ENCODE assay signal across 8 cellular contexts in genomic region chr6:57046332-57047256, GRCh38. TPM values are rescaled to one million over a fixed set of nuclear protein-coding genes. Genes with fewer than 3 reads are reported as not detected.
DNase-seq lines count a peak whose midpoint lies in the region; ATAC-seq, FAIRE-seq and TF ChIP-seq lines count a peak whose summit lies in the region.
"Not testable (repeated sequence)": the region's sequence is repeated elsewhere in the genome, so short reads cannot be mapped to it uniquely, and the experiment has no call there.

Gene KIAA1586 (plus strand): TSS chr6:57046693. CDS start chr6:57046756, 63 bp downstream.

- FAIRE-seq in HepG2 (lab: Jason Lieb, UNC) = peak; percentile 34

- H3K36me3 Mint-ChIP-seq in activated CD4-positive, alpha-beta T cell treated with anti-CD3 and anti-CD28 coated beads, Interleukin-2, amount 10 ng/mL, durations not matched to agents 24 days and 14 days (ENCODE audit: low read depth) = peaks cover 20% of the 10 kb centered on the region

- CTCF ChIA-PET in BJ (lab: Yijun Ruan, JAX) = interaction anchor here (0.7 to 1.5 kb wide), 3 partner anchors 23 to 91 kb away, joined by 4 read pairs; partner anchors contain the start of gene BEND6
- CTCF ChIA-PET in HepG2 (lab: Yijun Ruan, JAX; ENCODE audit: low intra/inter-chr PET ratio, low total read pairs) = not testable (repeated sequence)

- not testable (repeated sequence) for TF ChIP-seq CTCF in BJ (IDR thresholded peaks at IDR 0.05; ENCODE audit: insufficient read depth, low read depth, low read length)
- TF ChIP-seq CTCF in HepG2 (CRISPR knock-in tag; IDR thresholded peaks at IDR 0.05) = peak; percentile 27; the same call in 1 of the 2 replicates

- peaks cover 21% of the 10 kb centered on the region for H3K4me1 Mint-ChIP-seq in activated CD4-positive, alpha-beta T cell treated with anti-CD3 and anti-CD28 coated beads, Interleukin-2, amount 10 ng/mL, durations not matched to agents 24 days and 14 days

- ATAC-seq in GM19324 (IDR thresholded peaks at IDR 0.05; ENCODE audit: low FRiP score, unreplicated experiment) (peak; percentile 93), HG03460 (IDR thresholded peaks at IDR 0.05; ENCODE audit: unreplicated experiment) (peak; percentile 94), HepG2 (peak; percentile 99)

- not testable (repeated sequence) for TF ChIP-seq EP300 in HepG2 (IDR thresholded peaks at IDR 0.05; ENCODE audit: low read depth in 2 of 2, low read length in 2 of 2)
- peak; percentile 36; the same call in 1 of the 2 replicates for TF ChIP-seq EP300 in HepG2 (CRISPR knock-in tag; IDR thresholded peaks at IDR 0.05; ENCODE audit: borderline replicate concordance)

- BruUV-seq in HepG2 (replicated peaks; lab: Mats Ljungman, UMichigan) = not testable (repeated sequence)

- peaks cover 34% of the 10 kb centered on the region for H3K79me2 ChIP-seq in HepG2 (ENCODE audit: insufficient read depth, low read length)

- intact Hi-C loops in activated CD4-positive, alpha-beta T cell treated with anti-CD3 and anti-CD28 coated beads, Interleukin-2, amount 10 ng/mL, durations not matched to agents 24 days and 14 days (cut with micrococcal nuclease) = loop anchor here (1.0 to 5.0 kb wide), 5 partner anchors 43 to 270 kb away; partner anchors contain the start of genes BAG2, BEND6, PRIM2 and RAB23
- intact Hi-C loops in HepG2 (cut with micrococcal nuclease; ENCODE audit: unreplicated experiment) = loop anchor here (1.0 to 5.0 kb wide), 4 partner anchors 42 to 171 kb away; partner anchors contain the start of genes BAG2 and BEND6

- DNase-seq in BJ (ENCODE audit: low read depth) (peak; percentile 58), NCI-H524 treated with DMSO at 0.1 percent for 48 hours (lab: John Stamatoyannopoulos, UW) (peak; percentile 66), cortex of kidney (lab: John Stamatoyannopoulos, UW) (peak; percentile 9), HepG2 (ENCODE audit: low spot score) (peak; percentile 91)
- DNase-seq in activated CD4-positive, alpha-beta T cell treated with anti-CD3 and anti-CD28 coated beads, Interleukin-2, amount 10 ng/mL, durations not matched to agents 24 days and 14 days = peak; percentile 96
- peak; percentile 72 to 75 for DNase-seq in stimulated activated CD4-positive, alpha-beta T cell treated with anti-CD3 and anti-CD28 coated beads, Interleukin-2, amount 100 ng/mL, for 48 hours

- H3K27me3 ChIP-seq in BJ (ENCODE audit: control insufficient read depth, insufficient read depth, low read length); HepG2 (ENCODE audit: control insufficient read depth in 1 of 2, insufficient read depth in 2 of 2, low read length in 2 of 2): not testable (repeated sequence)

- TF ChIP-seq POLR2A in HepG2 (IDR thresholded peaks at IDR 0.05; ENCODE audit: insufficient read depth in 1 of 2, low read depth in 2 of 2, low read length in 2 of 2) = peak; percentile 71 to 77

- TF ChIP-seq RAD21 in HepG2 (CRISPR knock-in tag; IDR thresholded peaks at IDR 0.05) = peak; percentile 38; the same call in 1 of the 2 replicates

- not testable (repeated sequence) for H3K36me3 ChIP-seq in BJ (ENCODE audit: control insufficient read depth, insufficient read depth, low read length)
- H3K36me3 ChIP-seq in HepG2 (replicated peaks in 1 of 2; ENCODE audit: control insufficient read depth in 1 of 2, insufficient read depth in 2 of 2, low read length in 2 of 2) = peaks cover 4 to 14% of the 10 kb centered on the region in 2 experiments; a peak in 4 of 5 replicates

- H3K9me3 Mint-ChIP-seq in activated CD4-positive, alpha-beta T cell treated with anti-CD3 and anti-CD28 coated beads, Interleukin-2, amount 10 ng/mL, durations not matched to agents 24 days and 14 days = not testable (repeated sequence)

- peaks cover 29% of the 10 kb centered on the region for H3K4me1 ChIP-seq in HepG2 (ENCODE audit: insufficient read depth, low read length)

- POLR2A ChIA-PET in BJ (lab: Charles Lee) (interaction anchor here (0.6 kb wide), 1 partner anchor 46 kb away, joined by 3 read pairs; no protein-coding TSS in a partner anchor), HepG2 (lab: Yijun Ruan, JAX) (interaction anchor here (0.8 to 1.9 kb wide), 6 partner anchors 9 to 126 kb away, joined by 3 to 5 read pairs (median 3); partner anchors contain the start of genes BAG2, BEND6 and ZNF451)

- peak within 1 kb of the TSS; percentile 53 for H3K9ac ChIP-seq in HepG2 (ENCODE audit: insufficient read depth, low read depth, low read length)

- H3K27ac Mint-ChIP-seq in activated CD4-positive, alpha-beta T cell treated with anti-CD3 and anti-CD28 coated beads, Interleukin-2, amount 10 ng/mL, durations not matched to agents 24 days and 14 days = peak within 1 kb of the TSS; percentile 91

- in situ Hi-C loops in HepG2 (cut with HindIII; ENCODE audit: extremely low pct_ligation_motif_present, low pct_unique_long_range_greater_than_20kb) = loop anchor here (25.0 kb wide), 1 partner anchor 266 kb away; the partner anchor contains the start of gene PRIM2

- H3K27me3 Mint-ChIP-seq in activated CD4-positive, alpha-beta T cell treated with anti-CD3 and anti-CD28 coated beads, Interleukin-2, amount 10 ng/mL, durations not matched to agents 24 days and 14 days = peaks cover 37% of the 10 kb centered on the region

- peak within 1 kb of the TSS; percentile 58 for H3K27ac ChIP-seq in HepG2 (ENCODE audit: extremely low read length, insufficient read depth, low read length)

- peak within 1 kb of the TSS; percentile 91 for H3K4me3 Mint-ChIP-seq in activated CD4-positive, alpha-beta T cell treated with anti-CD3 and anti-CD28 coated beads, Interleukin-2, amount 10 ng/mL, durations not matched to agents 24 days and 14 days

- not testable (repeated sequence) for H3K9me3 ChIP-seq in HepG2 (ENCODE audit: low read length)

- not testable (repeated sequence) for H4K20me1 ChIP-seq in HepG2 (ENCODE audit: insufficient read depth, low read length)

- H3K4me2 ChIP-seq in HepG2 (ENCODE audit: low read depth, low read length) = peak within 1 kb of the TSS; percentile 69

- H2AFZ ChIP-seq in HepG2 (ENCODE audit: low read length) = peak within 1 kb of the TSS; percentile 67

- 0% methylated on average over 40 of the region's 78 CpGs for WGBS in HepG2 (ENCODE audit: low lambda C conversion rate)

- H3K4me3 ChIP-seq in BJ (ENCODE audit: low read depth, low read length) = peak within 1 kb of the TSS; percentile 49
- H3K4me3 ChIP-seq in HepG2 (replicated peaks in 1 of 3; ENCODE audit: insufficient read depth in 1 of 3, low read depth in 2 of 3, low read length in 3 of 3) = peak within 1 kb of the TSS; percentile 62 to 69 (median 63)

TF ChIP-seq in HepG2, 621 proteins besides CTCF, POLR2A, EP300 and RAD21 (continues in another document):
- TF ChIP-seq ZNF543 (CRISPR knock-in tag; IDR thresholded peaks at IDR 0.05) (peak; percentile 44; the same call in 1 of the 2 replicates), TFAP4 (IDR thresholded peaks at IDR 0.05; ENCODE audit: borderline replicate concordance, low read depth) (peak; percentile 12; the same call in 1 of the 2 replicates), SAP130 (CRISPR knock-in tag; IDR thresholded peaks at IDR 0.05; ENCODE audit: low read depth) (peak; percentile 95), ZNF552 (CRISPR knock-in tag; IDR thresholded peaks at IDR 0.05; ENCODE audit: borderline replicate concordance) (peak; percentile 78; the same call in 1 of the 2 replicates), CBX1 (IDR thresholded peaks at IDR 0.05; ENCODE audit: low read depth) (peak; percentile 83), GABPA (IDR thresholded peaks at IDR 0.05; ENCODE audit: low read depth, low read length) (peak; percentile 59), GABPA (CRISPR knock-in tag; IDR thresholded peaks at IDR 0.05; ENCODE audit: low read depth) (peak; percentile 89), ZNF124 (CRISPR knock-in tag; IDR thresholded peaks at IDR 0.05) (peak; percentile 49; the same call in 1 of the 2 replicates)

RNA-seq across cellular contexts. Expression of gene KIAA1586, which starts in this region (rescaled TPM):
- polyA plus RNA-seq in BJ (2011; rRNA removed) = 2.3 and 5.5 TPM in 2 replicates
- polyA minus RNA-seq in BJ (2011; rRNA and poly(A)+ RNA removed) = 1.5 and 2.3 TPM in 2 replicates
- 13.3 and 16.0 TPM in 2 replicates for total RNA-seq in activated CD4-positive, alpha-beta T cell treated with anti-CD3 and anti-CD28 coated beads, Interleukin-2, amount 10 ng/mL, durations not matched to agents 24 days and 14 days
- total RNA-seq in HepG2 (2016; rRNA removed; fragmentation: Illumina TruSeq; extraction: Trizol) = 16.9 and 24.7 TPM in 2 replicates
- 7.8 and 11.1 TPM in 2 replicates for total RNA-seq in HepG2 (2016; cell fraction: cytosol; rRNA removed; fragmentation: Illumina TruSeq; extraction: Trizol; ENCODE audit: low read depth)
- 17.9 and 29.0 TPM in 2 replicates for total RNA-seq in HepG2 (2016; cell fraction: insoluble cytoplasmic fraction; rRNA removed; fragmentation: Illumina TruSeq; extraction: Trizol)
- 6.8 and 11.8 TPM in 2 replicates for total RNA-seq in HepG2 (2016; cell fraction: membrane; rRNA removed; fragmentation: Illumina TruSeq; extraction: Trizol)
- total RNA-seq in HepG2 (2016; cell fraction: nucleus; rRNA removed; fragmentation: Illumina TruSeq; extraction: Trizol) = 23.4 and 25.1 TPM in 2 replicates
- polyA plus RNA-seq in HepG2 (2011; rRNA removed) = 4.2 and 5.5 TPM in 2 replicates
- polyA plus RNA-seq in HepG2 (2011; cell fraction: cytosol; rRNA removed) = 1.4 and 2.3 TPM in 2 replicates
- polyA plus RNA-seq in HepG2 (2011; cell fraction: nucleus; rRNA removed) = 2.3 and 3.1 TPM in 2 replicates
- 6.5 and 13.4 TPM in 2 replicates for polyA plus RNA-seq in HepG2 (2012)
- polyA plus RNA-seq in HepG2 (2016; cell fraction: cytosol; fragmentation: Illumina TruSeq; extraction: Trizol; ENCODE audit: low read depth) = 5.2 and 5.6 TPM in 2 replicates
- 25.7 and 32.0 TPM in 2 replicates for polyA plus RNA-seq in HepG2 (2016; cell fraction: insoluble cytoplasmic fraction; fragmentation: Illumina TruSeq; extraction: Trizol; ENCODE audit: low read depth)
- polyA plus RNA-seq in HepG2 (2016; cell fraction: membrane; fragmentation: Illumina TruSeq; extraction: Trizol; ENCODE audit: low read depth) = 6.6 and 8.4 TPM in 2 replicates
- polyA plus RNA-seq in HepG2 (2016; cell fraction: nucleus; fragmentation: Illumina TruSeq; extraction: Trizol; ENCODE audit: insufficient read depth, low read depth) = 20.4 and 25.6 TPM in 2 replicates
- 0.91 and 0.94 TPM in 2 replicates for polyA minus RNA-seq in HepG2 (2011; rRNA and poly(A)+ RNA removed; ENCODE audit: low replicate concordance)
- polyA minus RNA-seq in HepG2 (2011; cell fraction: cytosol; rRNA and poly(A)+ RNA removed) = 5.5 and 6.0 TPM in 2 replicates
- polyA minus RNA-seq in HepG2 (2011; cell fraction: nucleus; rRNA and poly(A)+ RNA removed) = 24.6 and 25.6 TPM in 2 replicates

Comparison
In these comparisons a context has a peak if more than half of its experiments do, and no peak if none do; other contexts are left out.
1. Peak in every context shown above with its lines: DNase-seq, ATAC-seq, H3K4me3 ChIP-seq and H3K27ac ChIP-seq.
2. DNase-seq: peak in every context shown above with its lines; median percentile 96 in activated CD4-positive, alpha-beta T cell treated with anti-CD3 and anti-CD28 coated beads, Interleukin-2, amount 10 ng/mL, durations not matched to agents 24 days and 14 days; 91 in HepG2; 74 in stimulated activated CD4-positive, alpha-beta T cell treated with anti-CD3 and anti-CD28 coated beads, Interleukin-2, amount 100 ng/mL, for 48 hours; 66 in NCI-H524 treated with DMSO at 0.1 percent for 48 hours; 58 in BJ; 9 in cortex of kidney.